In the genomic region with DNA sequence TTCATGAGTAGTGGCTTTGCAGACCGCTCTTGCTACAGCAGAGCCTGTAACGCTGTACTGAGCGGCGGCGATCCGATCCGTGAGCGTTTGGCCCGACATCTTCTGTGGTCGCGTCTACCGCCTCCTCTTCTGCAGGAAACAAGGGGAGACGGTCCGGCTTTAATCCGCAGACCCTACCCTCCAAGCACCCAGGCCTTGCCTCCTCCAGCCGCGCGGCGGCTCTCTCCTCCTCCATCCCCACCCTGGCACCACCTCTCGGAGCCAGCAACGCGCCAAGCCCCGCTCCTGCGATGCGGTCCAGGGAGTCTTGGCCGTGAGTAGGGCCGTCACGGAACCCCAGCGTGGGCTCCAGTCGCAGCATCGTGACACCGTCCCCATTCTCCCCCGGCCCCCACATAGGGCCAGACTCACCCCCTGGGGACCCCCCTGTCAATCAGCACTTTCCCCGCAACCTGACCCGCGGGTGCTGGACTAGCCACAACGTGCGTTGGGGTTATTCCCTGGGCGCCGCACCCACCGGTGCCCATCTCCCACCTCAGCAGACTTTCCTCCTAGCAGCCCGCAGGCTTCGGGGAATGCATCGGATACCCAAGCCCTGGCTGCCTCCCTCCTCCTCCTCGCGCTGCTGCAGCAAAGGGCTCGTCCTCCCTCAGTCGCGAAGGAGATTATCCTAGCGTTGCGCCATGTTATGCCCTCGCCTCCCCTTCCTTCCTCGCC, we compare ENCODE assay signal across 8 cellular contexts. TPM values are rescaled to one million over a fixed set of nuclear protein-coding genes. Genes with fewer than 3 reads are reported as not detected.
DNase-seq lines count a peak whose midpoint lies in the region; ATAC-seq and TF ChIP-seq lines count a peak whose summit lies in the region.

No MANE protein-coding gene starts in this region.

- H3K4me1 ChIP-seq in left lung, result peaks cover 0 to 6% of the 10 kb centered on the region in 2 donors
- H3K4me1 ChIP-seq in upper lobe of left lung, result peaks cover 11 to 20% (median 14%) of the 10 kb centered on the region in 4 donors

- H3K9me3 ChIP-seq in left lung (peaks cover 0 to 15% of the 10 kb centered on the region in 2 donors), upper lobe of left lung (peaks cover 0 to 10% (median 0%) of the 10 kb centered on the region in 4 donors)

- H3K27ac Mint-ChIP-seq in activated CD4-positive, alpha-beta T cell treated with anti-CD3 and anti-CD28 coated beads for 36 hours, result no peak overlapping the region

- peaks cover 33% of the 10 kb centered on the region for H3K27me3 Mint-ChIP-seq in activated CD4-positive, alpha-beta T cell treated with anti-CD3 and anti-CD28 coated beads for 36 hours

- no peaks in the 10 kb centered on the region for H3K9me3 Mint-ChIP-seq in activated CD4-positive, alpha-beta T cell treated with anti-CD3 and anti-CD28 coated beads for 36 hours (ENCODE audit: low read depth)

- CTCF ChIA-PET in activated CD4-positive, alpha-beta T cell treated with anti-CD3 and anti-CD28 coated beads for 36 hours (lab: Charles Lee), result no interaction called here

- no peak overlapping the region for H3K4me3 Mint-ChIP-seq in activated CD4-positive, alpha-beta T cell treated with anti-CD3 and anti-CD28 coated beads for 36 hours

- H3K27me3 ChIP-seq in left lung, result peaks cover 44 to 62% of the 10 kb centered on the region in 2 donors
- H3K27me3 ChIP-seq in upper lobe of left lung, result peaks cover 0 to 22% (median 10%) of the 10 kb centered on the region in 4 donors

- H3K27ac ChIP-seq in left lung (no peak overlapping the region), upper lobe of left lung (no peak overlapping the region)

- POLR2A ChIA-PET in activated CD4-positive, alpha-beta T cell treated with anti-CD3 and anti-CD28 coated beads for 36 hours (lab: Charles Lee), result no interaction called here

- no peak for TF ChIP-seq POLR2A in upper lobe of left lung (IDR thresholded peaks at IDR 0.05)

- ATAC-seq in activated CD4-positive, alpha-beta T cell treated with anti-CD3 and anti-CD28 coated beads for 36 hours, result no peak
- ATAC-seq in left lung, result peak; percentile 45
- peak; percentile 39 to 70 for ATAC-seq in upper lobe of left lung (ENCODE audit: low FRiP score in 2 of 2)
- ATAC-seq in HG03108 (IDR thresholded peaks at IDR 0.05; ENCODE audit: unreplicated experiment), result no peak

- TF ChIP-seq CTCF in cardiac fibroblast (IDR thresholded peaks at IDR 0.05; ENCODE audit: low read depth, low read length) (no peak), left lung (IDR thresholded peaks at IDR 0.05) (no peak), upper lobe of left lung (IDR thresholded peaks at IDR 0.05) (no peak)

- no peak for TF ChIP-seq EP300 in upper lobe of left lung (IDR thresholded peaks at IDR 0.05)

- no peaks in the 10 kb centered on the region for H3K36me3 Mint-ChIP-seq in activated CD4-positive, alpha-beta T cell treated with anti-CD3 and anti-CD28 coated beads for 36 hours (ENCODE audit: low read depth)

- WGBS in upper lobe of left lung, 2 donors, result 2 to 6% methylated on average over 20 to 46 of the region's 53 CpGs

- peaks cover 2% of the 10 kb centered on the region for H3K4me1 Mint-ChIP-seq in activated CD4-positive, alpha-beta T cell treated with anti-CD3 and anti-CD28 coated beads for 36 hours

- H3K4me3 ChIP-seq in cardiac fibroblast (replicated peaks in 1 of 2; ENCODE audit: low read depth in 2 of 2, low read length in 2 of 2) (peak overlapping the region; percentile 41 to 48), left lung (peak overlapping the region; percentile 33 to 34), upper lobe of left lung (peak overlapping the region in 3 of 4 donors; percentile 46 to 54 (median 52))

- H3K36me3 ChIP-seq in left lung, result no peaks in the 10 kb centered on the region
- no peaks in the 10 kb centered on the region for H3K36me3 ChIP-seq in upper lobe of left lung

- intact Hi-C loops in activated CD4-positive, alpha-beta T cell treated with anti-CD3 and anti-CD28 coated beads for 36 hours (cut with DNase I, micrococcal nuclease), result loop anchor here in 1 of 2 experiments (10.0 kb wide), 1 partner anchor 1057 kb away; a partner anchor contains a TSS
- intact Hi-C loops in left lung (cut with DNase I), result no loop called here

- DNase-seq in activated CD4-positive, alpha-beta T cell treated with anti-CD3 and anti-CD28 coated beads for 36 hours, result peak; percentile 5
- DNase-seq in activated CD4-positive, alpha-beta T cell treated with anti-CD3 and anti-CD28 coated beads, Interleukin-2, amount 50 U/mL, for 4 hours, result no peak
- DNase-seq in cardiac fibroblast (ENCODE audit: low read depth in 2 of 2) (peak; percentile 2 to 12), left lung (peak in 1 of 2 donors; percentile 71), upper lobe of left lung (peak in 1 of 2 donors; percentile 63), middle frontal gyrus (ENCODE audit: extremely low spot score, low spot score) (no peak), NCI-H1436 (lab: John Stamatoyannopoulos, UW) (no peak)

RNA-seq across cellular contexts. Expression of a gene that starts 0.9 kb away (rescaled TPM):
- total RNA-seq in activated CD4-positive, alpha-beta T cell treated with anti-CD3 and anti-CD28 coated beads for 36 hours, result not detected
- total RNA-seq in left lung (under 1 TPM; 0.05 to 0.20 TPM), upper lobe of left lung (under 1 TPM in 1 of 6 donors, not detected in 5; 0.23 TPM)

Comparison
In these comparisons a context has a peak if more than half of its experiments do, and no peak if none do; other contexts are left out.
1. DNase-seq: peak in activated CD4-positive, alpha-beta T cell treated with anti-CD3 and anti-CD28 coated beads for 36 hours (single experiment) and cardiac fibroblast (2 of 2); none in activated CD4-positive, alpha-beta T cell treated with anti-CD3 and anti-CD28 coated beads, Interleukin-2, amount 50 U/mL, for 4 hours (0 of 2), middle frontal gyrus (single experiment) and NCI-H1436 (single experiment).
2. ATAC-seq: peak in left lung (single experiment) and upper lobe of left lung (2 of 2); none in activated CD4-positive, alpha-beta T cell treated with anti-CD3 and anti-CD28 coated beads for 36 hours (single experiment) and HG03108 (single experiment).
3. Peak in every context shown above with its lines, with median percentiles within 50 percentile points of each other: H3K4me3 ChIP-seq.